8 cellular contexts compared by ENCODE assay signal in genomic region chr14:77616454-77617229, GRCh38. TPM values are rescaled to one million over a fixed set of nuclear protein-coding genes. Genes with fewer than 3 reads are reported as not detected.
DNase-seq lines count a peak whose midpoint lies in the region; ATAC-seq, FAIRE-seq and TF ChIP-seq lines count a peak whose summit lies in the region.

SPTLC2 (minus strand) TSS chr14:77616637; CDS start chr14:77616579, 58 bp downstream.

- TF ChIP-seq POLR2A in IMR-90 (IDR thresholded peaks at IDR 0.05; ENCODE audit: low read depth, low read length) (peak; percentile 84), endothelial cell of umbilical vein (IDR thresholded peaks at IDR 0.05; ENCODE audit: low read depth, low read length) (peak; percentile 76)

- DNase-seq in DMS114 treated with DMSO at 0.1 percent for 48 hours (lab: John Stamatoyannopoulos, UW; ENCODE audit: unreplicated experiment) (peak; percentile 96), IMR-90 (peak; percentile 99), OCI-LY7 (ENCODE audit: low spot score) (peak; percentile 99), activated T-cell treated with anti-CD3 and anti-CD28 coated beads for 1 hour (ENCODE audit: low read depth) (peak; percentile 92), endothelial cell of umbilical vein (ENCODE audit: low read depth, low spot score) (peak; percentile 100), midbrain (lab: John Stamatoyannopoulos, UW) (peak; percentile 100)
- DNase-seq in stimulated activated CD8-positive, alpha-beta memory T cell treated with anti-CD3 and anti-CD28 coated beads, Interleukin-2, amount 100 ng/mL, for 1 hour (ENCODE audit: low read depth in 2 of 2) = peak; percentile 93 to 95

- H3K27ac ChIP-seq in IMR-90 (ENCODE audit: insufficient read depth, low read length) (peak within 1 kb of the TSS; percentile 69), OCI-LY7 (ENCODE audit: low read depth, low read length, poor library complexity, severe bottlenecking) (peak within 1 kb of the TSS; percentile 42), endothelial cell of umbilical vein (ENCODE audit: insufficient read depth, low read depth, low read length) (peak within 1 kb of the TSS; percentile 14)

- dilution Hi-C loops in IMR-90 (cut with HindIII; ENCODE audit: low sequenced_read_pairs, unreplicated experiment) (no loop called here), endothelial cell of umbilical vein (cut with MboI; ENCODE audit: extremely low pct_ligation_motif_present, low sequenced_read_pairs) (no loop called here)

- peak within 1 kb of the TSS; percentile 92 for H3K9ac ChIP-seq in IMR-90 (ENCODE audit: low read depth, low read length)
- peak within 1 kb of the TSS; percentile 87 for H3K9ac ChIP-seq in endothelial cell of umbilical vein (replicated peaks; ENCODE audit: extremely low read depth, insufficient read depth, low read length)

- H3K36me3 ChIP-seq in IMR-90 (ENCODE audit: control insufficient read depth, insufficient read depth, low read length) = no peaks in the 10 kb centered on the region
- peaks cover 13% of the 10 kb centered on the region; the same call in 1 of the 2 replicates for H3K36me3 ChIP-seq in OCI-LY7 (ENCODE audit: insufficient read depth, low read length)
- H3K36me3 ChIP-seq in endothelial cell of umbilical vein (ENCODE audit: control insufficient read depth in 2 of 2, extremely low read depth in 1 of 2, insufficient read depth in 2 of 2, low read length in 2 of 2) = no peaks in the 10 kb centered on the region

- H2AFZ ChIP-seq in IMR-90 (replicated peaks; ENCODE audit: low read length, poor library complexity) (peak within 1 kb of the TSS; percentile 82), OCI-LY7 (ENCODE audit: low read length) (peak within 1 kb of the TSS; percentile 62), endothelial cell of umbilical vein (ENCODE audit: low read depth, low read length) (peak within 1 kb of the TSS; percentile 81)

- H3K23ac ChIP-seq in IMR-90 (ENCODE audit: low read depth, low read length) = peak within 1 kb of the TSS; percentile 84

- H3K27me3 ChIP-seq in IMR-90 (ENCODE audit: control insufficient read depth, insufficient read depth, low read length) = no peaks in the 10 kb centered on the region
- H3K27me3 ChIP-seq in endothelial cell of umbilical vein (ENCODE audit: control insufficient read depth in 2 of 2, insufficient read depth in 2 of 2, low read length in 2 of 2) = peaks cover 0 to 4% of the 10 kb centered on the region in 2 experiments

- peak within 1 kb of the TSS; percentile 95 for H3K4me3 ChIP-seq in IMR-90 (ENCODE audit: insufficient read depth, low read depth, low read length)
- peak within 1 kb of the TSS; percentile 95 for H3K4me3 ChIP-seq in OCI-LY7 (ENCODE audit: low read depth, low read length, poor library complexity, severe bottlenecking)
- peak within 1 kb of the TSS; percentile 86 to 94 (median 90) for H3K4me3 ChIP-seq in endothelial cell of umbilical vein (replicated peaks in 1 of 3; ENCODE audit: insufficient read depth in 1 of 3, low read depth in 1 of 3, low read length in 3 of 3)

- H3K9me3 ChIP-seq in IMR-90 (ENCODE audit: control insufficient read depth, insufficient read depth, low read length) = no peaks in the 10 kb centered on the region
- no peaks in the 10 kb centered on the region for H3K9me3 ChIP-seq in OCI-LY7 (ENCODE audit: low read length)
- no peaks in the 10 kb centered on the region for H3K9me3 ChIP-seq in endothelial cell of umbilical vein (replicated peaks; ENCODE audit: control insufficient read depth, insufficient read depth, low read length)

- H3K9me1 ChIP-seq in IMR-90 (ENCODE audit: insufficient read depth, low read length) (no peaks in the 10 kb centered on the region), endothelial cell of umbilical vein (replicated peaks; ENCODE audit: control insufficient read depth, extremely low read depth, insufficient read depth, low read length) (no peaks in the 10 kb centered on the region)

- peak within 1 kb of the TSS; percentile 58 for H3K56ac ChIP-seq in IMR-90 (ENCODE audit: extremely low read depth, insufficient read depth, low read length)

- in situ Hi-C loops in IMR-90 (cut with MboI; ENCODE audit: low sequenced_read_pairs) = no loop called here

- TF ChIP-seq CTCF in IMR-90 (conservative IDR thresholded peaks at IDR 0.05; ENCODE audit: low read depth, low read length) (0 out of 2 replicates have a peak, but pooled peaks have one; percentile 15), OCI-LY7 (conservative IDR thresholded peaks at IDR 0.05; ENCODE audit: low read length) (peak; percentile 70), endothelial cell of umbilical vein (IDR thresholded peaks at IDR 0.05; ENCODE audit: extremely low read depth in 1 of 2, insufficient read depth in 1 of 2, low read depth in 1 of 2, low read length in 2 of 2) (no peak)

- no peaks in the 10 kb centered on the region for H3K9me2 ChIP-seq in OCI-LY7 (ENCODE audit: insufficient read depth, low read length)

- FAIRE-seq in endothelial cell of umbilical vein (lab: Jason Lieb, UNC) = peak; percentile 99

- H4K5ac ChIP-seq in IMR-90 (ENCODE audit: low read depth, low read length) = peak within 1 kb of the TSS; percentile 27; the same call in 1 of the 2 replicates

- H3K4me2 ChIP-seq in IMR-90 (ENCODE audit: low read depth, low read length) (peak within 1 kb of the TSS; percentile 98), OCI-LY7 (ENCODE audit: low read length) (peak within 1 kb of the TSS; percentile 89), endothelial cell of umbilical vein (ENCODE audit: insufficient read depth, low read length) (peak within 1 kb of the TSS; percentile 86)

- peak within 1 kb of the TSS; percentile 89 for H2AK5ac ChIP-seq in IMR-90 (ENCODE audit: low read depth, low read length)

- peak within 1 kb of the TSS; percentile 30 for H2BK120ac ChIP-seq in IMR-90 (ENCODE audit: low read depth, low read length)

- peak within 1 kb of the TSS; percentile 80 for H3K18ac ChIP-seq in IMR-90 (ENCODE audit: low read depth, low read length)

- H3K4ac ChIP-seq in IMR-90 (ENCODE audit: low read depth, low read length) = peak within 1 kb of the TSS; percentile 71

- intact Hi-C loops in IMR-90 (cut with micrococcal nuclease) (loop anchor here (1.0 to 5.0 kb wide), 3 partner anchors 54 to 157 kb away; partner anchors contain the start of genes ALKBH1 and SLIRP), OCI-LY7 (cut with micrococcal nuclease; ENCODE audit: unreplicated experiment) (loop anchor here (1.0 to 5.0 kb wide), 4 partner anchors 28 to 296 kb away; partner anchors contain the start of genes AHSA1 and POMT2), endothelial cell of umbilical vein (cut with micrococcal nuclease) (loop anchor here (1.0 to 10.0 kb wide), 7 partner anchors 8 to 662 kb away; partner anchors contain the start of genes GSTZ1 and POMT2)

- H2BK15ac ChIP-seq in IMR-90 (ENCODE audit: low read depth, low read length) = 0 out of 3 replicates have a peak within 1 kb of the TSS, but pooled peaks have one; percentile 6

- WGBS in IMR-90 (ENCODE audit: extremely low coverage in 2 of 2, insufficient read length in 1 of 2), 2 experiments = 0% methylated on average over 12 of the region's 58 CpGs; no CpG with 5 or more reads in 1 of the 2 experiments

- peaks cover 43% of the 10 kb centered on the region for H3K79me2 ChIP-seq in OCI-LY7 (ENCODE audit: insufficient read depth, low read depth, low read length)
- peaks cover 43% of the 10 kb centered on the region for H3K79me2 ChIP-seq in endothelial cell of umbilical vein (ENCODE audit: control insufficient read depth, insufficient read depth, low read length)

- ATAC-seq in GM21528 (IDR thresholded peaks at IDR 0.05; ENCODE audit: low FRiP score, unreplicated experiment) (peak; percentile 89), IMR-90 (ENCODE audit: low read depth) (peak; percentile 96)

- H2BK5ac ChIP-seq in IMR-90 (ENCODE audit: low read depth, low read length, poor library complexity, severe bottlenecking) = peak within 1 kb of the TSS; percentile 69

- H3K79me1 ChIP-seq in IMR-90 (ENCODE audit: low read depth in 1 of 2, low read length in 2 of 2) = peaks cover 3 to 17% of the 10 kb centered on the region in 2 experiments; a peak in 1 of 4 replicates

- H4K91ac ChIP-seq in IMR-90 (ENCODE audit: insufficient read depth, low read depth, low read length) = peak within 1 kb of the TSS; percentile 49

- TF ChIP-seq RAD21 in IMR-90 (IDR thresholded peaks at IDR 0.05; ENCODE audit: low read length) = no peak

- BruUV-seq in IMR-90 (replicated peaks; lab: Mats Ljungman, UMichigan) (no TSS peak), OCI-LY7 (replicated peaks; lab: Mats Ljungman, UMichigan) (no TSS peak), endothelial cell of umbilical vein (replicated peaks; lab: Mats Ljungman, UMichigan) (no TSS peak)

- H3K4me1 ChIP-seq in IMR-90 (ENCODE audit: control insufficient read depth, insufficient read depth, low read length) (no peaks in the 10 kb centered on the region), OCI-LY7 (ENCODE audit: insufficient read depth, low read length, poor library complexity, severe bottlenecking) (peaks cover 40% of the 10 kb centered on the region), endothelial cell of umbilical vein (ENCODE audit: control insufficient read depth, extremely low read depth, insufficient read depth, low read length) (peaks cover 25% of the 10 kb centered on the region)

- no peak within 1 kb of the TSS for H2BK20ac ChIP-seq in IMR-90 (ENCODE audit: low read depth, low read length)

- H4K8ac ChIP-seq in IMR-90 (ENCODE audit: low read depth in 2 of 2, low read length in 2 of 2) = peak within 1 kb of the TSS in 1 of 2 experiments; percentile 44; a peak in 1 of 4 replicates

- H3K14ac ChIP-seq in IMR-90 (replicated peaks; ENCODE audit: low read depth, low read length) = peak within 1 kb of the TSS; percentile 83

- POLR2A ChIA-PET in IMR-90 (lab: Charles Lee; ENCODE audit: unreplicated experiment) (no interaction called here), OCI-LY7 (lab: Charles Lee) (interaction anchor here (1.0 to 1.3 kb wide), 2 partner anchors 24 to 28 kb away, joined by 4 to 5 read pairs; no protein-coding TSS in a partner anchor), endothelial cell of umbilical vein (lab: Charles Lee) (interaction anchor here (0.9 kb wide), 1 partner anchor 8 kb away, joined by 3 read pairs; no protein-coding TSS in a partner anchor)

- peak within 1 kb of the TSS; percentile 80 for H2AK9ac ChIP-seq in IMR-90 (replicated peaks; ENCODE audit: low read depth, low read length, poor library complexity)

- CTCF ChIA-PET in IMR-90 (lab: Yijun Ruan, JAX) = interaction anchor here (0.6 kb wide), 1 partner anchor 29 kb away, joined by 3 read pairs; no protein-coding TSS in a partner anchor
- CTCF ChIA-PET in OCI-LY7 (lab: Charles Lee; ENCODE audit: unreplicated experiment) = interaction anchor here (1.2 kb wide), 1 partner anchor 9 kb away, joined by 3 read pairs; no protein-coding TSS in a partner anchor
- CTCF ChIA-PET in endothelial cell of umbilical vein (lab: Charles Lee) = interaction anchor here (2.1 kb wide), 1 partner anchor 11 kb away, joined by 4 read pairs; no protein-coding TSS in a partner anchor

- H4K20me1 ChIP-seq in IMR-90 (ENCODE audit: insufficient read depth, low read length) (peaks cover 4% of the 10 kb centered on the region; the same call in 1 of the 2 replicates), OCI-LY7 (ENCODE audit: insufficient read depth, low read length) (peaks cover 32% of the 10 kb centered on the region; the same call in 1 of the 2 replicates), endothelial cell of umbilical vein (replicated peaks; ENCODE audit: control insufficient read depth, extremely low read depth, insufficient read depth, low read length) (no peaks in the 10 kb centered on the region)

RNA-seq across cellular contexts. Expression of gene SPTLC2, which starts in this region (rescaled TPM):
- total RNA-seq in IMR-90 (2012; rRNA removed) (68.3 and 100.0 TPM in 2 replicates), OCI-LY7 (2022) (36.8 and 45.1 TPM in 2 replicates), endothelial cell of umbilical vein (57.2 and 71.3 TPM in 2 replicates)
- polyA plus RNA-seq in IMR-90 (2012; rRNA removed) (16.8 and 22.6 TPM in 2 replicates), endothelial cell of umbilical vein (13.3 and 19.1 TPM in 2 replicates)
- polyA plus RNA-seq in IMR-90 (2012; cell fraction: cytosol; rRNA removed) = 5.0 and 6.5 TPM in 2 replicates
- 2.6 and 14.1 TPM in 2 replicates for polyA plus RNA-seq in IMR-90 (2012; cell fraction: nucleus; rRNA removed; ENCODE audit: low replicate concordance)
- total RNA-seq in OCI-LY7 (2014; rRNA removed; shearing (Covaris generic)) = 14.7 and 19.6 TPM in 2 replicates
- polyA plus RNA-seq in endothelial cell of umbilical vein (2011; cell fraction: cytosol; rRNA removed) = 21.1 and 24.2 TPM in 2 replicates
- polyA plus RNA-seq in endothelial cell of umbilical vein (2011; cell fraction: nucleus; rRNA removed) = 20.1 and 28.5 TPM in 2 replicates
- polyA plus RNA-seq in endothelial cell of umbilical vein (2012) = 25.9 and 32.7 TPM in 2 replicates
- 57.7 and 96.5 TPM in 2 replicates for polyA minus RNA-seq in endothelial cell of umbilical vein
- 11.7 TPM for polyA minus RNA-seq in endothelial cell of umbilical vein (2011; cell fraction: cytosol; rRNA and poly(A)+ RNA removed)
- 24.8 and 35.8 TPM in 2 replicates for polyA minus RNA-seq in endothelial cell of umbilical vein (2011; cell fraction: nucleus; rRNA and poly(A)+ RNA removed)

Comparison
In these comparisons a context has a peak if more than half of its experiments do, and no peak if none do; other contexts are left out.
1. Peak in every context shown above with its lines: DNase-seq, ATAC-seq, H3K4me3 ChIP-seq and H3K27ac ChIP-seq.
2. H3K27ac ChIP-seq: peak in every context shown above with its lines; median percentile 69 in IMR-90; 42 in OCI-LY7; 14 in endothelial cell of umbilical vein.
3. CTCF ChIP-seq: peak in IMR-90 (single experiment) and OCI-LY7 (single experiment); none in endothelial cell of umbilical vein (0 of 2).